1 cellular context compared by ENCODE assay signal in genomic region chr19:31205887-31206518, GRCh38.
TF ChIP-seq lines count a peak whose summit lies in the region.

No MANE protein-coding gene starts in this region.

TF ChIP-seq in HEK293, 187 proteins besides CTCF, POLR2A, EP300 and RAD21 (continued from another document):
- TF ChIP-seq, protein P1, sequence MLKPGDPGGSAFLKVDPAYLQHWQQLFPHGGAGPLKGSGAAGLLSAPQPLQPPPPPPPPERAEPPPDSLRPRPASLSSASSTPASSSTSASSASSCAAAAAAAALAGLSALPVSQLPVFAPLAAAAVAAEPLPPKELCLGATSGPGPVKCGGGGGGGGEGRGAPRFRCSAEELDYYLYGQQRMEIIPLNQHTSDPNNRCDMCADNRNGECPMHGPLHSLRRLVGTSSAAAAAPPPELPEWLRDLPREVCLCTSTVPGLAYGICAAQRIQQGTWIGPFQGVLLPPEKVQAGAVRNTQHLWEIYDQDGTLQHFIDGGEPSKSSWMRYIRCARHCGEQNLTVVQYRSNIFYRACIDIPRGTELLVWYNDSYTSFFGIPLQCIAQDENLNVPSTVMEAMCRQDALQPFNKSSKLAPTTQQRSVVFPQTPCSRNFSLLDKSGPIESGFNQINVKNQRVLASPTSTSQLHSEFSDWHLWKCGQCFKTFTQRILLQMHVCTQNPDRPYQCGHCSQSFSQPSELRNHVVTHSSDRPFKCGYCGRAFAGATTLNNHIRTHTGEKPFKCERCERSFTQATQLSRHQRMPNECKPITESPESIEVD (tag by site-specific recombination; IDR thresholded peaks at IDR 0.05), result no peak
- peak; percentile 20; the same call in 1 of the 2 replicates for TF ChIP-seq ZNF248 (tag by site-specific recombination; IDR thresholded peaks at IDR 0.05)
- peak; percentile 42; the same call in 1 of the 2 replicates for TF ChIP-seq ZNF157 (tag by site-specific recombination; IDR thresholded peaks at IDR 0.05)
- no peak for TF ChIP-seq ZBTB49 (tag by site-specific recombination; IDR thresholded peaks at IDR 0.05; ENCODE audit: low read depth)
- no peak for TF ChIP-seq PRDM1 (tag by site-specific recombination; IDR thresholded peaks at IDR 0.05)
- 0 out of 2 replicates have a peak, but pooled peaks have one; percentile 51 for TF ChIP-seq ZNF621 (tag by site-specific recombination; IDR thresholded peaks at IDR 0.05)
- TF ChIP-seq ZNF521 (tag by site-specific recombination; IDR thresholded peaks at IDR 0.05), result 0 out of 2 replicates have a peak, but pooled peaks have one; percentile 66
- TF ChIP-seq ZNF2 (tag by site-specific recombination; IDR thresholded peaks at IDR 0.05), result no peak
- TF ChIP-seq SP2 (tag by site-specific recombination; IDR thresholded peaks at IDR 0.05), result no peak
- no peak for TF ChIP-seq ZFP41 (tag by site-specific recombination; IDR thresholded peaks at IDR 0.05; ENCODE audit: borderline replicate concordance)
- no peak for TF ChIP-seq ZNF692 (tag by site-specific recombination; IDR thresholded peaks at IDR 0.05)
- peak; percentile 19; the same call in 1 of the 2 replicates for TF ChIP-seq ZNF777 (tag by site-specific recombination; IDR thresholded peaks at IDR 0.05; ENCODE audit: borderline replicate concordance)
- TF ChIP-seq ZFHX2 (tag by site-specific recombination; conservative IDR thresholded peaks at IDR 0.05), result peak; percentile 50
- no peak for TF ChIP-seq ZNF174 (tag by site-specific recombination; IDR thresholded peaks at IDR 0.05)
- TF ChIP-seq SALL2 (tag by site-specific recombination; IDR thresholded peaks at IDR 0.05; ENCODE audit: borderline replicate concordance), result 0 out of 2 replicates have a peak, but pooled peaks have one; percentile 58
- TF ChIP-seq ZNF600 (tag by site-specific recombination; IDR thresholded peaks at IDR 0.05), result no peak
- TF ChIP-seq ZNF776 (tag by site-specific recombination; IDR thresholded peaks at IDR 0.05; ENCODE audit: borderline replicate concordance), result peak; percentile 79; the same call in 1 of the 2 replicates
- TF ChIP-seq ZNF544 (tag by site-specific recombination; IDR thresholded peaks at IDR 0.05), result no peak
- TF ChIP-seq, protein P2, sequence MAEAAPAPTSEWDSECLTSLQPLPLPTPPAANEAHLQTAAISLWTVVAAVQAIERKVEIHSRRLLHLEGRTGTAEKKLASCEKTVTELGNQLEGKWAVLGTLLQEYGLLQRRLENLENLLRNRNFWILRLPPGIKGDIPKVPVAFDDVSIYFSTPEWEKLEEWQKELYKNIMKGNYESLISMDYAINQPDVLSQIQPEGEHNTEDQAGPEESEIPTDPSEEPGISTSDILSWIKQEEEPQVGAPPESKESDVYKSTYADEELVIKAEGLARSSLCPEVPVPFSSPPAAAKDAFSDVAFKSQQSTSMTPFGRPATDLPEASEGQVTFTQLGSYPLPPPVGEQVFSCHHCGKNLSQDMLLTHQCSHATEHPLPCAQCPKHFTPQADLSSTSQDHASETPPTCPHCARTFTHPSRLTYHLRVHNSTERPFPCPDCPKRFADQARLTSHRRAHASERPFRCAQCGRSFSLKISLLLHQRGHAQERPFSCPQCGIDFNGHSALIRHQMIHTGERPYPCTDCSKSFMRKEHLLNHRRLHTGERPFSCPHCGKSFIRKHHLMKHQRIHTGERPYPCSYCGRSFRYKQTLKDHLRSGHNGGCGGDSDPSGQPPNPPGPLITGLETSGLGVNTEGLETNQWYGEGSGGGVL (tag by site-specific recombination; IDR thresholded peaks at IDR 0.05), result no peak; the same call in 1 of the 2 replicates
- TF ChIP-seq EGR2 (tag by site-specific recombination; IDR thresholded peaks at IDR 0.05; ENCODE audit: low read depth), result peak; percentile 64
